In genomic region chr3:58015524-58015915, GRCh38 we compare ENCODE assay signal across 1 cellular context.
TF ChIP-seq lines count a peak whose summit lies in the region.

No MANE protein-coding gene starts in this region.

TF ChIP-seq in GM23338, 12 proteins besides CTCF, POLR2A, EP300 and RAD21 (continued from another document):
- TF ChIP-seq ZNF462 (CRISPR knock-in tag; IDR thresholded peaks at IDR 0.05): no peak
- no peak for TF ChIP-seq ZNF331 (CRISPR knock-in tag; IDR thresholded peaks at IDR 0.05; ENCODE audit: low read depth)
- TF ChIP-seq POLR2AphosphoS5 (IDR thresholded peaks at IDR 0.05; ENCODE audit: low read depth): no peak
- TF ChIP-seq NANOG (IDR thresholded peaks at IDR 0.05; ENCODE audit: borderline replicate concordance): no peak
- TF ChIP-seq REST (IDR thresholded peaks at IDR 0.05; ENCODE audit: unreplicated experiment): no peak
- TF ChIP-seq JUNB (IDR thresholded peaks at IDR 0.05; ENCODE audit: unreplicated experiment): no peak
- TF ChIP-seq, protein P1, sequence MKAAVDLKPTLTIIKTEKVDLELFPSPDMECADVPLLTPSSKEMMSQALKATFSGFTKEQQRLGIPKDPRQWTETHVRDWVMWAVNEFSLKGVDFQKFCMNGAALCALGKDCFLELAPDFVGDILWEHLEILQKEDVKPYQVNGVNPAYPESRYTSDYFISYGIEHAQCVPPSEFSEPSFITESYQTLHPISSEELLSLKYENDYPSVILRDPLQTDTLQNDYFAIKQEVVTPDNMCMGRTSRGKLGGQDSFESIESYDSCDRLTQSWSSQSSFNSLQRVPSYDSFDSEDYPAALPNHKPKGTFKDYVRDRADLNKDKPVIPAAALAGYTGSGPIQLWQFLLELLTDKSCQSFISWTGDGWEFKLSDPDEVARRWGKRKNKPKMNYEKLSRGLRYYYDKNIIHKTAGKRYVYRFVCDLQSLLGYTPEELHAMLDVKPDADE (IDR thresholded peaks at IDR 0.05): no peak
- TF ChIP-seq ZNF114 (CRISPR knock-in tag; IDR thresholded peaks at IDR 0.05): no peak
- TF ChIP-seq STAT1 (IDR thresholded peaks at IDR 0.05; ENCODE audit: unreplicated experiment): no peak
- TF ChIP-seq EZH2phosphoT487 (IDR thresholded peaks at IDR 0.05; ENCODE audit: unreplicated experiment): no peak
- TF ChIP-seq EZH2 (IDR thresholded peaks at IDR 0.05; ENCODE audit: low read depth, unreplicated experiment): no peak
